In genomic region chr10:33501161-33501560, GRCh38 we compare ENCODE assay signal across 20 cellular contexts.
"Had no signal": no experiment of that assay in that cellular context is flagged by ENCODE, and none has a peak within 500 bp of the region (broad histone marks: within the 10 kb centered on the region; RNA-seq: fewer than 3 reads in every experiment).

No MANE protein-coding gene starts in this region.

- DNase-seq: natural killer cell; occipital lobe; ovary; posterior cingulate gyrus; psoas muscle; right cardiac atrium; right lobe of liver; sigmoid colon; small intestine; stimulated activated CD4-positive, alpha-beta T cell treated with anti-CD3 and anti-CD28 coated beads, Interleukin-15, amount 100 ng/mL, for 24 hours; stimulated activated CD4-positive, alpha-beta T cell treated with anti-CD3 and anti-CD28 coated beads, Interleukin-2, amount 100 ng/mL, for 24 hours; stimulated activated CD4-positive, alpha-beta T cell treated with anti-CD3 and anti-CD28 coated beads, Interleukin-2, amount 100 ng/mL, for 48 hours; stimulated activated CD4-positive, alpha-beta T cell treated with anti-CD3 and anti-CD28 coated beads, Interleukin-4, amount 100 ng/mL, for 24 hours; stimulated activated naive B cell treated with anti-CD40 and anti-IgM and Interleukin-4, amounts not matched to agents 10 μg/mL and 1 μg/mL and 100 μg/mL, for 72 hours; stimulated activated naive CD4-positive, alpha-beta T cell treated with Interleukin-2 at 50 U/mL for 16 hours; stomach; thyroid gland; upper lobe of right lung; uterus had no signal

- ATAC-seq: natural killer cell; psoas muscle; right cardiac atrium; right lobe of liver; stimulated activated effector memory CD8-positive, alpha-beta T cell treated with anti-CD3 and anti-CD28 coated beads, Interleukin-12 subunit alpha, Interleukin-12 subunit beta, amount 100 ng/mL, for 72 hours; stimulated activated naive B cell treated with anti-CD40 and anti-IgM and Interleukin-4, amounts not matched to agents 10 μg/mL and 1 μg/mL and 100 μg/mL, for 72 hours; upper lobe of right lung had no signal
